ENCODE assay signal across 9 cellular contexts in genomic region chr7:17142831-17143541, GRCh38.
DNase-seq lines count a peak whose midpoint lies in the region; ATAC-seq and TF ChIP-seq lines count a peak whose summit lies in the region.
"Had no signal": no experiment of that assay in that cellular context is flagged by ENCODE, and none has a peak within 500 bp of the region (broad histone marks: within the 10 kb centered on the region; RNA-seq: fewer than 3 reads in every experiment).

No MANE protein-coding gene starts in this region.

- peak overlapping the region; percentile 29 for H3K4me2 ChIP-seq in HCT116 (ENCODE audit: low read length)
- peak overlapping the region; percentile 19 for H3K4me2 ChIP-seq in SU-DHL-6 (ENCODE audit: low read depth, low read length, poor library complexity, severe bottlenecking)

- H3K27ac ChIP-seq in HCT116 (ENCODE audit: low read depth, low read length) (no peak overlapping the region), SU-DHL-6 (ENCODE audit: low read depth, low read length) (no peak overlapping the region)

- H3K79me2 ChIP-seq in HCT116 (ENCODE audit: insufficient read depth, low read length), result no peaks in the 10 kb centered on the region
- no peaks in the 10 kb centered on the region for H3K79me2 ChIP-seq in SU-DHL-6 (ENCODE audit: insufficient read depth, low read length)

- CTCF ChIA-PET in HCT116 (lab: Charles Lee), result no interaction called here

- POLR2A ChIA-PET in HCT116 (lab: Charles Lee), result interaction anchor here (1.6 kb wide), 1 partner anchor 155 kb away, joined by 3 read pairs; no protein-coding TSS in a partner anchor

- no peak for TF ChIP-seq POLR2A in HCT116 (IDR thresholded peaks at IDR 0.05; ENCODE audit: borderline replicate concordance, extremely low read depth, insufficient read depth, insufficient read length)

- H3K27me3 Mint-ChIP-seq in endothelial cell (ENCODE audit: unreplicated experiment), result no peaks in the 10 kb centered on the region

- H4K20me1 ChIP-seq in HCT116 (ENCODE audit: insufficient read depth), result no peaks in the 10 kb centered on the region
- no peaks in the 10 kb centered on the region for H4K20me1 ChIP-seq in SU-DHL-6 (ENCODE audit: low read depth, low read length)

- H3K9me3 ChIP-seq in HCT116 (ENCODE audit: control insufficient read depth in 1 of 2, insufficient read depth in 1 of 2, low read depth in 1 of 2, low read length in 2 of 2) (no peaks in the 10 kb centered on the region), SU-DHL-6 (ENCODE audit: insufficient read depth, low read length) (no peaks in the 10 kb centered on the region)

- intact Hi-C loops in HCT116 (cut with micrococcal nuclease), result no loop called here

- DNase-seq in HCT116 (ENCODE audit: low read depth, low spot score) (no peak), skeletal muscle cell (ENCODE audit: low read depth) (no peak), GM19238 (ENCODE audit: insufficient read length, low spot score) (no peak), endothelial cell (ENCODE audit: low spot score) (no peak)
- DNase-seq: NCI-H526 had no signal

- H3K27me3 ChIP-seq in HCT116 (ENCODE audit: insufficient read depth, low read length) (no peaks in the 10 kb centered on the region), SU-DHL-6 (ENCODE audit: low read length) (no peaks in the 10 kb centered on the region)

- TF ChIP-seq CTCF in HCT116 (IDR thresholded peaks at IDR 0.05 in 2 of 3, conservative IDR thresholded peaks at IDR 0.05 in 1 of 3; ENCODE audit: borderline replicate concordance in 1 of 3, insufficient read depth in 1 of 3, low read depth in 2 of 3, low read length in 2 of 3), result no peak
- TF ChIP-seq CTCF in SU-DHL-6 (IDR thresholded peaks at IDR 0.05; ENCODE audit: insufficient read depth, low read length, poor library complexity, severe bottlenecking), result no peak
- no peak for TF ChIP-seq CTCF in endothelial cell (IDR thresholded peaks at IDR 0.05; ENCODE audit: unreplicated experiment)

- no peaks in the 10 kb centered on the region for H3F3A ChIP-seq in SU-DHL-6 (ENCODE audit: insufficient read depth)

- ATAC-seq in HCT116 (no peak), esophagus mucosa (peak; percentile 77), GM21367 (IDR thresholded peaks at IDR 0.05; ENCODE audit: unreplicated experiment) (no peak), GM19467 (IDR thresholded peaks at IDR 0.05; ENCODE audit: unreplicated experiment) (no peak)

- H3K4me3 ChIP-seq in HCT116 (replicated peaks in 1 of 2; ENCODE audit: low read depth in 1 of 2, low read length in 2 of 2), result no peak overlapping the region
- no peak overlapping the region for H3K4me3 ChIP-seq in SU-DHL-6 (ENCODE audit: insufficient read depth, low read length, poor library complexity, severe bottlenecking)
- peak overlapping the region; percentile 0 for H3K4me3 ChIP-seq in skeletal muscle cell (ENCODE audit: low read depth, low read length)

- H3K9ac ChIP-seq in HCT116 (ENCODE audit: low read length) (no peak overlapping the region), SU-DHL-6 (ENCODE audit: low read length) (no peak overlapping the region)

- no peak overlapping the region for H3K4me3 Mint-ChIP-seq in endothelial cell (ENCODE audit: unreplicated experiment)

- RAD21 ChIA-PET in HCT116 (lab: Charles Lee; ENCODE audit: low non-redundant PET in 1 of 2, low total read pairs in 2 of 2, uncharacterized antibody in 2 of 2, unreplicated experiment in 2 of 2), result no interaction called here

- H3K4me1 Mint-ChIP-seq in endothelial cell (ENCODE audit: unreplicated experiment), result no peaks in the 10 kb centered on the region

- TF ChIP-seq RAD21 in HCT116 (IDR thresholded peaks at IDR 0.05; ENCODE audit: low read depth), result no peak

- no peak overlapping the region for H2AFZ ChIP-seq in HCT116 (ENCODE audit: low read depth, low read length, poor library complexity, severe bottlenecking)
- no peak overlapping the region for H2AFZ ChIP-seq in SU-DHL-6 (ENCODE audit: low read depth, low read length, severe bottlenecking)

- no peaks in the 10 kb centered on the region for H3K9me3 Mint-ChIP-seq in endothelial cell (ENCODE audit: unreplicated experiment)

- peaks cover 0 to 5% of the 10 kb centered on the region in 2 experiments; a peak in 1 of 4 replicates for H3K4me1 ChIP-seq in HCT116 (ENCODE audit: control insufficient read depth in 1 of 2, insufficient read depth in 2 of 2, low read length in 2 of 2)

- H3K36me3 ChIP-seq in HCT116 (ENCODE audit: control insufficient read depth in 1 of 2, insufficient read depth in 2 of 2, low read length in 2 of 2) (no peaks in the 10 kb centered on the region), SU-DHL-6 (ENCODE audit: low read length) (no peaks in the 10 kb centered on the region)

- no peaks in the 10 kb centered on the region for H3K36me3 Mint-ChIP-seq in endothelial cell (ENCODE audit: low read depth, unreplicated experiment)

- no peak overlapping the region for H3K27ac Mint-ChIP-seq in endothelial cell (ENCODE audit: unreplicated experiment)

- H3K9me2 ChIP-seq in HCT116 (ENCODE audit: insufficient read depth) (no peaks in the 10 kb centered on the region), SU-DHL-6 (replicated peaks; ENCODE audit: insufficient read depth, low read length) (no peaks in the 10 kb centered on the region)

- BruUV-seq in HCT116 (replicated peaks; lab: Mats Ljungman, UMichigan), result no TSS peak

TF ChIP-seq in HCT116, 20 proteins besides CTCF, POLR2A, EP300 and RAD21:
- TF ChIP-seq ATF3 (IDR thresholded peaks at IDR 0.05) (no peak), SIN3A (IDR thresholded peaks at IDR 0.05; ENCODE audit: low read depth) (no peak), FOSL1 (IDR thresholded peaks at IDR 0.05; ENCODE audit: low read depth) (no peak), ZFX (IDR thresholded peaks at IDR 0.05) (no peak), SRF (IDR thresholded peaks at IDR 0.05; ENCODE audit: low read depth) (no peak), YY1 (IDR thresholded peaks at IDR 0.05; ENCODE audit: extremely low read depth, insufficient replicate concordance, low read depth, low read length) (no peak), ZNF274 (IDR thresholded peaks at IDR 0.05; ENCODE audit: low read depth, low read length) (no peak), EZH2phosphoT487 (IDR thresholded peaks at IDR 0.05; ENCODE audit: borderline replicate concordance) (no peak), SP1 (IDR thresholded peaks at IDR 0.05; ENCODE audit: low read depth) (no peak), MAX (IDR thresholded peaks at IDR 0.05) (no peak), CEBPB (IDR thresholded peaks at IDR 0.05; ENCODE audit: low read depth) (no peak), EZH2 (IDR thresholded peaks at IDR 0.05) (no peak), ZBTB33 (IDR thresholded peaks at IDR 0.05; ENCODE audit: extremely low read depth, insufficient replicate concordance, low read length) (no peak), TCF7L2 (IDR thresholded peaks at IDR 0.05; ENCODE audit: borderline replicate concordance, extremely low read depth, insufficient read depth, insufficient read length) (no peak), EGR1 (IDR thresholded peaks at IDR 0.05; ENCODE audit: low read depth) (no peak), JUND (IDR thresholded peaks at IDR 0.05) (no peak)
TF ChIP-seq in HCT116: peak in this region for 0.
